ENCODE assay signal across 8 cellular contexts in the genomic region with DNA sequence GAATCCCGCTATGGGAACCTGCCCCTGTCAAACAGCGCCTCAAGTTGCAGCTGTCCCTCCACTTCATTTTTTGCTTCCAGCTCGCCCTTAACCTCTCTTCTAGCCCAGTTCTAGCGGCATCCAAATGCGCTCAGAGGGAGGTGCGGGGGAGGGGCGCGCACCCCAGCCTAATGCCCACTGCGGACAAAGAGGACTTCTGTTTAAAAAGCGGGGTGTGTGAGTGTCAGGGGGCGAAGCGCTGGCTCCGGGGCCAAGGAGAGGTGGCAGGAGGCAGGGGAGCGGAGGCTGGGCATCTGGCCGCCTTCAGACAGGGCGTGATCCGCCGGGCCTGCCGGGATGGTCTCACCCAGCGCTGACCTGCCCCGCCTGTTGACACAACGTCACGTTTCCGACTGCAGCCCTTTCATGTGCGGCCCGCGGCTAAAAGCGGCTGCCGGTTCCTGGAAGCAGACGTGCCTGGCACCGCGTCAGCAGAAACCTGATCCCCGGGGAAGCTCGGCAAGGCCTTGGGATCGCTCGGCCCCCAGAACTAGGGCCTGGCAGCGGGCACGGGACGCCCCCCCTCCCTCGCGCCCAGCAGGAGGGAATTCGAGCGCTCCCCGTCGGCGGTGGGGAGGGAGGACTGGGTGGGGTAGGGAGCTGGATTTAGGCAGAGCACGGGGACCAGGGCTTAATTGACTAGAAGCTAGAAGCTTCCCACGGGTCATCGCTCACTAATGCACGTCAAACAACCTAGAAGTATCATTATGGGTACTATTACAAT. TPM values are rescaled to one million over a fixed set of nuclear protein-coding genes. Genes with fewer than 3 reads are reported as not detected.
DNase-seq lines count a peak whose midpoint lies in the region; TF ChIP-seq lines count a peak whose summit lies in the region.

No MANE protein-coding gene starts in this region.

- peaks cover 42% of the 10 kb centered on the region for H3F3A ChIP-seq in GM23248 (ENCODE audit: insufficient read depth)

- H3K9me3 Mint-ChIP-seq in activated naive CD8-positive, alpha-beta T cell (ENCODE audit: low read depth): no peaks in the 10 kb centered on the region
- no peaks in the 10 kb centered on the region for H3K9me3 Mint-ChIP-seq in glutamatergic neuron (ENCODE audit: unreplicated experiment)

- H3K4me3 Mint-ChIP-seq in activated naive CD8-positive, alpha-beta T cell: peak overlapping the region; percentile 78
- peak overlapping the region; percentile 73 for H3K4me3 Mint-ChIP-seq in glutamatergic neuron (ENCODE audit: unreplicated experiment)

- no peaks in the 10 kb centered on the region for H3K27me3 Mint-ChIP-seq in activated naive CD8-positive, alpha-beta T cell
- peaks cover 3% of the 10 kb centered on the region for H3K27me3 Mint-ChIP-seq in glutamatergic neuron (ENCODE audit: unreplicated experiment)

- H3K27ac ChIP-seq in GM23248 (peak overlapping the region; percentile 98), Karpas-422 (ENCODE audit: low read length) (no peak overlapping the region), SJSA1 (peak overlapping the region; percentile 84), osteoblast (ENCODE audit: low read depth, low read length) (peak overlapping the region; percentile 92), tibial artery (peak overlapping the region; percentile 95 to 99)

- TF ChIP-seq CTCF in glutamatergic neuron (IDR thresholded peaks at IDR 0.05; ENCODE audit: partially characterized antibody, unreplicated experiment) (no peak), osteoblast (IDR thresholded peaks at IDR 0.05; ENCODE audit: extremely low read depth, low read depth, low read length) (no peak), tibial artery (IDR thresholded peaks at IDR 0.05) (peak in 1 of 2 experiments; percentile 7)

- peaks cover 11% of the 10 kb centered on the region for H3K36me3 Mint-ChIP-seq in activated naive CD8-positive, alpha-beta T cell
- no peaks in the 10 kb centered on the region for H3K36me3 Mint-ChIP-seq in glutamatergic neuron (ENCODE audit: unreplicated experiment)

- H4K20me1 ChIP-seq in GM23248 (ENCODE audit: insufficient read depth): no peaks in the 10 kb centered on the region
- no peaks in the 10 kb centered on the region for H4K20me1 ChIP-seq in Karpas-422 (ENCODE audit: insufficient read depth, low read depth, low read length)
- H4K20me1 ChIP-seq in osteoblast (ENCODE audit: insufficient read depth, low read length): peaks cover 16% of the 10 kb centered on the region

- H3K4me3 ChIP-seq in GM23248 (peak overlapping the region; percentile 64), Karpas-422 (ENCODE audit: low read length) (peak overlapping the region; percentile 30; the same call in 1 of the 2 replicates), SJSA1 (peak overlapping the region; percentile 26), osteoblast (ENCODE audit: insufficient read depth, low read length) (peak overlapping the region; percentile 68), tibial artery (peak overlapping the region; percentile 44 to 45)

- 2% methylated on average over 34 to 46 of the region's 50 CpGs for WGBS in GM23248 (ENCODE audit: low coverage in 1 of 2, low lambda C conversion rate in 2 of 2, missing lambda C conversion rate in 2 of 2), 2 experiments

- intact Hi-C loops in tibial artery (cut with DNase I; ENCODE audit: low total_unique reads): loop anchor here (5.0 kb wide), 3 partner anchors 41 to 269 kb away; no protein-coding TSS in a partner anchor

- H3K36me3 ChIP-seq in GM23248 (ENCODE audit: low read depth): peaks cover 11% of the 10 kb centered on the region
- no peaks in the 10 kb centered on the region for H3K36me3 ChIP-seq in Karpas-422 (ENCODE audit: insufficient read depth, low read length)
- peaks cover 34% of the 10 kb centered on the region for H3K36me3 ChIP-seq in SJSA1
- H3K36me3 ChIP-seq in osteoblast (ENCODE audit: insufficient read depth, low read length): peaks cover 33% of the 10 kb centered on the region
- peaks cover 0 to 12% (median 12%) of the 10 kb centered on the region in 3 donors for H3K36me3 ChIP-seq in tibial artery

- no peak overlapping the region for H2AFZ ChIP-seq in GM23248
- H2AFZ ChIP-seq in Karpas-422 (ENCODE audit: low read length): no peak overlapping the region
- peak overlapping the region; percentile 10 for H2AFZ ChIP-seq in osteoblast (ENCODE audit: low read length)

- DNase-seq in G401 (ENCODE audit: low spot score): peak; percentile 77
- peak; percentile 100 for DNase-seq in GM23248
- no peak for DNase-seq in Karpas-422
- DNase-seq in SJSA1 (ENCODE audit: low read depth in 1 of 2, low spot score in 2 of 2): peak; percentile 86 to 95
- peak; percentile 88 for DNase-seq in glutamatergic neuron
- peak; percentile 93 for DNase-seq in osteoblast (ENCODE audit: insufficient read length, low spot score, missing footprints)
- DNase-seq in tibial artery: peak; percentile 96 to 99

- H3K9ac ChIP-seq in GM23248 (peak overlapping the region; percentile 99), Karpas-422 (ENCODE audit: low read length) (no peak overlapping the region)

- H3K79me2 ChIP-seq in GM23248 (ENCODE audit: insufficient read depth): peaks cover 29% of the 10 kb centered on the region
- no peaks in the 10 kb centered on the region for H3K79me2 ChIP-seq in Karpas-422 (ENCODE audit: low read length)
- peaks cover 28% of the 10 kb centered on the region for H3K79me2 ChIP-seq in osteoblast (ENCODE audit: insufficient read depth, low read length)

- no peaks in the 10 kb centered on the region for H3K9me3 ChIP-seq in GM23248 (ENCODE audit: low read depth)
- no peaks in the 10 kb centered on the region for H3K9me3 ChIP-seq in Karpas-422 (ENCODE audit: low read length)
- no peaks in the 10 kb centered on the region for H3K9me3 ChIP-seq in SJSA1 (replicated peaks)
- H3K9me3 ChIP-seq in osteoblast (ENCODE audit: low read depth, low read length): no peaks in the 10 kb centered on the region
- H3K9me3 ChIP-seq in tibial artery: no peaks in the 10 kb centered on the region

- no peaks in the 10 kb centered on the region for H3K27me3 ChIP-seq in GM23248 (replicated peaks; ENCODE audit: insufficient read depth)
- no peaks in the 10 kb centered on the region for H3K27me3 ChIP-seq in Karpas-422 (ENCODE audit: low read length)
- H3K27me3 ChIP-seq in SJSA1 (replicated peaks): no peaks in the 10 kb centered on the region
- H3K27me3 ChIP-seq in osteoblast (ENCODE audit: insufficient read depth, low read length): no peaks in the 10 kb centered on the region
- H3K27me3 ChIP-seq in tibial artery: no peaks in the 10 kb centered on the region

- peak overlapping the region; percentile 46 for H3K27ac Mint-ChIP-seq in activated naive CD8-positive, alpha-beta T cell
- peak overlapping the region; percentile 52 for H3K27ac Mint-ChIP-seq in glutamatergic neuron (ENCODE audit: unreplicated experiment)

- H3K4me1 ChIP-seq in GM23248 (ENCODE audit: insufficient read depth) (peaks cover 51% of the 10 kb centered on the region), Karpas-422 (ENCODE audit: low read length) (peaks cover 6% of the 10 kb centered on the region; the same call in 1 of the 2 replicates), SJSA1 (replicated peaks) (peaks cover 67% of the 10 kb centered on the region), osteoblast (ENCODE audit: insufficient read depth, low read length) (peaks cover 61% of the 10 kb centered on the region), tibial artery (peaks cover 0 to 74% (median 54%) of the 10 kb centered on the region in 4 donors)

- in situ Hi-C loops in G401 (cut with HindIII; ENCODE audit: low sequenced_read_pairs) (no loop called here), GM23248 (cut with MboI) (no loop called here)

- H3K4me1 Mint-ChIP-seq in activated naive CD8-positive, alpha-beta T cell (ENCODE audit: low read depth): peaks cover 46% of the 10 kb centered on the region
- H3K4me1 Mint-ChIP-seq in glutamatergic neuron (ENCODE audit: low read depth, unreplicated experiment): peaks cover 7% of the 10 kb centered on the region

- H3K4me2 ChIP-seq in GM23248 (ENCODE audit: unreplicated experiment) (peak overlapping the region; percentile 98), Karpas-422 (ENCODE audit: low read depth, low read length, poor library complexity, severe bottlenecking) (peak overlapping the region; percentile 54), osteoblast (ENCODE audit: insufficient read depth, low read length) (peak overlapping the region; percentile 62)

- H3K9me2 ChIP-seq in GM23248 (ENCODE audit: insufficient read depth): no peaks in the 10 kb centered on the region
- H3K9me2 ChIP-seq in Karpas-422 (replicated peaks; ENCODE audit: insufficient read depth, low read length): no peaks in the 10 kb centered on the region

RNA-seq across cellular contexts. Expression of a gene that starts 7.6 kb away (rescaled TPM):
- 6.6 and 7.2 TPM in 2 replicates for total RNA-seq in G401 (2014; rRNA removed; shearing (Covaris generic))
- 27.6 and 33.9 TPM in 2 replicates for total RNA-seq in GM23248 (2014; rRNA removed; shearing (Covaris generic))
- 42.9 TPM in 2 replicates for polyA plus RNA-seq in GM23248 (2016; fragmentation: Nextera tagmentation; extraction: Ambion mirVana)
- 0.36 and 0.86 TPM in 2 replicates for total RNA-seq in Karpas-422 (2014; rRNA removed; shearing (Covaris generic); ENCODE audit: low replicate concordance)
- total RNA-seq in SJSA1 (2014; rRNA removed; shearing (Covaris generic)): 6.3 and 8.4 TPM in 2 replicates
- 0.22 TPM for total RNA-seq in glutamatergic neuron (ENCODE audit: unreplicated experiment)
- total RNA-seq in osteoblast: 70.2 and 71.9 TPM in 2 replicates
